Comparison of ENCODE assay signal across 27 cellular contexts in the genomic region with DNA sequence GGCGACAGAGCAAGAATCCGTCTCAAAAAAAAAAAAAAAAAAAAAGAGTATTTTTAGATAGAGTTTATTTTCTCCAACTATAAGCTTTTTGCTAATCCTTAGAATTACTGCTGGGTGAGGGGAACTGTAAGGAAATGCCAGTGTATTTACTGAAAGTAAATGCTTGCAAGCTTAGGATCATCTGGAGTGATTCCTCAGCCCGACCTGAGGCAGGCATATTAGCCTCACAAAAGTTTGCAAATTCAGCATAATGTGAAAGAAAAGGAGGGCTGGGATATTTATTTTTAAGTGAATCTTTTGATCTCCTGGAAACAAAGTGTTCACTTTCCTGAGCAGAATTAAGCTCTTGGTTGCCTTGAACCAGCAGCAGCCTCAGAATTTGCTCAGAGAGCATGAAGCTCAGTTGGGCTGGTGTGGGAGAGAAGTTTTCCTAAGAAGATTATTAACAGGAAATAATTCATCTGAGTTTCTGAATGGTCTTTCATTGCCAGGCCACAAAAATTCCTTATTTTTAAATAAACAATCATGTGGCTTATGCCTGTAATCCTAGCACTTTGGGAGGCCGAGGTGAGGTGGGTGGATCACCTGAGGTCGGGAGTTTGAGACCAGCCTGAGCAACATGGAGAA. TPM values are rescaled to one million over a fixed set of nuclear protein-coding genes. Genes with fewer than 3 reads are reported as not detected.
DNase-seq lines count a peak whose midpoint lies in the region; ATAC-seq, FAIRE-seq and TF ChIP-seq lines count a peak whose summit lies in the region.
"Had no signal": no experiment of that assay in that cellular context is flagged by ENCODE, and none has a peak within 500 bp of the region (broad histone marks: within the 10 kb centered on the region; RNA-seq: fewer than 3 reads in every experiment).

No MANE protein-coding gene starts in this region.

- peaks cover 3% of the 10 kb centered on the region for H3K27me3 Mint-ChIP-seq in astrocyte (ENCODE audit: low read depth, unreplicated experiment)

- H3K36me3 ChIP-seq in HepG2 (replicated peaks in 1 of 2; ENCODE audit: control insufficient read depth in 1 of 2, insufficient read depth in 2 of 2, low read length in 2 of 2) (no peaks in the 10 kb centered on the region), right lobe of liver (no peaks in the 10 kb centered on the region), astrocyte (ENCODE audit: insufficient read depth, low read length) (no peaks in the 10 kb centered on the region), H7 (replicated peaks; ENCODE audit: control insufficient read depth, insufficient read depth, low read length) (no peaks in the 10 kb centered on the region)
- H3K36me3 ChIP-seq: colonic mucosa, prostate gland, spleen had no signal

- 18% methylated on average over 5 of the region's 5 CpGs for WGBS in HepG2 (ENCODE audit: low lambda C conversion rate)
- WGBS in right lobe of liver (ENCODE audit: insufficient coverage, low coverage, low lambda C conversion rate, missing lambda C conversion rate) = 78% methylated on average over 4 of the region's 5 CpGs

- TF ChIP-seq EP300 in HepG2 (IDR thresholded peaks at IDR 0.05; ENCODE audit: low read depth in 2 of 2, low read length in 2 of 2) = no peak
- no peak for TF ChIP-seq EP300 in HepG2 (CRISPR knock-in tag; IDR thresholded peaks at IDR 0.05; ENCODE audit: borderline replicate concordance)

- TF ChIP-seq POLR2A in HepG2 (IDR thresholded peaks at IDR 0.05; ENCODE audit: insufficient read depth in 1 of 2, low read depth in 2 of 2, low read length in 2 of 2) (no peak), right lobe of liver (IDR thresholded peaks at IDR 0.05) (no peak)

- peaks cover 5% of the 10 kb centered on the region for H3K9me3 Mint-ChIP-seq in astrocyte (ENCODE audit: unreplicated experiment)

- TF ChIP-seq CTCF in HepG2 (CRISPR knock-in tag; IDR thresholded peaks at IDR 0.05) = no peak
- TF ChIP-seq CTCF in right lobe of liver (IDR thresholded peaks at IDR 0.05) = no peak
- no peak for TF ChIP-seq CTCF in astrocyte (IDR thresholded peaks at IDR 0.05; ENCODE audit: insufficient read depth, low read depth, low read length)
- no peak for TF ChIP-seq CTCF in fibroblast of pulmonary artery (IDR thresholded peaks at IDR 0.05; ENCODE audit: low read length, missing control alignments)

- BruUV-seq in HepG2 (replicated peaks; lab: Mats Ljungman, UMichigan) = no TSS peak

- H3K4me3 ChIP-seq in HepG2 (replicated peaks in 1 of 3; ENCODE audit: insufficient read depth in 1 of 3, low read depth in 2 of 3, low read length in 3 of 3) (no peak overlapping the region), right lobe of liver (no peak overlapping the region), astrocyte (ENCODE audit: insufficient read depth, low read depth, low read length) (no peak overlapping the region), fibroblast of pulmonary artery (replicated peaks; ENCODE audit: low read depth, low read length) (no peak overlapping the region), H7 (ENCODE audit: insufficient read depth, low read depth, low read length) (no peak overlapping the region)
- H3K4me3 ChIP-seq: colonic mucosa, prostate gland, spleen had no signal

- H3K4me1 Mint-ChIP-seq in astrocyte (ENCODE audit: low read depth, unreplicated experiment) = peaks cover 4% of the 10 kb centered on the region

- no peak overlapping the region for H3K9ac ChIP-seq in HepG2 (ENCODE audit: insufficient read depth, low read depth, low read length)
- H3K9ac ChIP-seq in astrocyte (ENCODE audit: low read length) = no peak overlapping the region

- in situ Hi-C loops in HepG2 (cut with HindIII; ENCODE audit: extremely low pct_ligation_motif_present, low pct_unique_long_range_greater_than_20kb) = no loop called here

- no peak overlapping the region for H2AFZ ChIP-seq in HepG2 (ENCODE audit: low read length)
- no peak overlapping the region for H2AFZ ChIP-seq in astrocyte (ENCODE audit: low read depth, low read length)

- H3K27ac ChIP-seq in HepG2 (ENCODE audit: extremely low read length, insufficient read depth, low read length) (no peak overlapping the region), right lobe of liver (no peak overlapping the region), astrocyte (ENCODE audit: low read depth, low read length) (no peak overlapping the region)
- H3K27ac ChIP-seq: 22Rv1, colonic mucosa, prostate gland, spleen had no signal

- H3K36me3 Mint-ChIP-seq in astrocyte (ENCODE audit: low read depth, unreplicated experiment) = peaks cover 10% of the 10 kb centered on the region

- ATAC-seq in HepG2 (no peak), right lobe of liver (no peak), GM19463 (IDR thresholded peaks at IDR 0.05; ENCODE audit: unreplicated experiment) (no peak)
- ATAC-seq: left colon had no signal

- TF ChIP-seq RAD21 in HepG2 (CRISPR knock-in tag; IDR thresholded peaks at IDR 0.05) = no peak

- H3K27me3 ChIP-seq in HepG2 (ENCODE audit: control insufficient read depth in 1 of 2, insufficient read depth in 2 of 2, low read length in 2 of 2) (peaks cover 0 to 18% of the 10 kb centered on the region in 2 experiments; a peak in 3 of 5 replicates), right lobe of liver (no peaks in the 10 kb centered on the region), astrocyte (ENCODE audit: insufficient read depth, low read length) (no peaks in the 10 kb centered on the region), H7 (ENCODE audit: control insufficient read depth, insufficient read depth, low read length) (no peaks in the 10 kb centered on the region)
- H3K27me3 ChIP-seq: colonic mucosa, spleen had no signal

- POLR2A ChIA-PET in HepG2 (lab: Yijun Ruan, JAX) = interaction anchor here (1.3 kb wide), 1 partner anchor 12 kb away, joined by 4 read pairs; no protein-coding TSS in a partner anchor

- no peaks in the 10 kb centered on the region for H3K4me1 ChIP-seq in HepG2 (ENCODE audit: insufficient read depth, low read length)
- no peaks in the 10 kb centered on the region for H3K4me1 ChIP-seq in right lobe of liver
- H3K4me1 ChIP-seq in astrocyte (ENCODE audit: insufficient read depth, low read length) = no peaks in the 10 kb centered on the region
- H3K4me1 ChIP-seq: colonic mucosa, prostate gland, spleen had no signal

- DNase-seq in HepG2 (ENCODE audit: low spot score) (no peak), right lobe of liver (no peak), astrocyte (ENCODE audit: low read depth) (peak; percentile 78), fibroblast of pulmonary artery (ENCODE audit: low read depth) (peak; percentile 65), stromal cell of bone marrow (ENCODE audit: low read depth) (peak; percentile 23), NCI-H526 treated with DMSO at 0.1 percent for 48 hours (lab: John Stamatoyannopoulos, UW) (no peak), H7 (no peak)
- DNase-seq: activated CD4-positive, alpha-beta T cell treated with anti-CD3 and anti-CD28 coated beads, Interleukin-2, amount 10 ng/mL, durations not matched to agents 7 days and 5 days; activated CD8-positive, alpha-beta memory T cell treated with anti-CD3 and anti-CD28 coated beads, Interleukin-2, amount 50 U/mL, for 48 hours; activated gamma-delta T cell; amygdala; C1 segment of cervical spinal cord; colonic mucosa; foreskin melanocyte; Karpas-422; left colon; NCI-H69; SHP77 treated with DMSO at 0.1 percent for 48 hours; spleen; stimulated activated CD4-positive, alpha-beta T cell treated with anti-CD3 and anti-CD28 coated beads, Interleukin-4, amount 100 ng/mL, for 4 hours; T-helper 1 cell had no signal

- H3K9me3 ChIP-seq in HepG2 (ENCODE audit: low read length) (peaks cover 10% of the 10 kb centered on the region), right lobe of liver (no peaks in the 10 kb centered on the region), astrocyte (ENCODE audit: insufficient read depth, low read depth, low read length) (peaks cover 4% of the 10 kb centered on the region)
- H3K9me3 ChIP-seq: prostate gland had no signal

- H4K20me1 ChIP-seq in HepG2 (ENCODE audit: insufficient read depth, low read length) (no peaks in the 10 kb centered on the region), astrocyte (ENCODE audit: insufficient read depth, low read length) (no peaks in the 10 kb centered on the region)

- H3K79me2 ChIP-seq in HepG2 (ENCODE audit: insufficient read depth, low read length) (no peaks in the 10 kb centered on the region), astrocyte (ENCODE audit: insufficient read depth, low read length) (no peaks in the 10 kb centered on the region)

- no peak overlapping the region for H3K4me2 ChIP-seq in HepG2 (ENCODE audit: low read depth, low read length)
- H3K4me2 ChIP-seq in astrocyte (ENCODE audit: low read length) = peak overlapping the region; percentile 42

- intact Hi-C loops in HepG2 (cut with micrococcal nuclease; ENCODE audit: unreplicated experiment) (no loop called here), right lobe of liver (cut with DNase I) (no loop called here)

- FAIRE-seq in HepG2 (lab: Jason Lieb, UNC) = no peak
- no peak for FAIRE-seq in astrocyte (lab: Jason Lieb, UNC)
- FAIRE-seq: endometrium, urothelium cell line had no signal

- no peak overlapping the region for H3K27ac Mint-ChIP-seq in astrocyte (ENCODE audit: unreplicated experiment)
- H3K27ac Mint-ChIP-seq: activated CD4-positive, alpha-beta T cell treated with anti-CD3 and anti-CD28 coated beads, Interleukin-2, amount 10 ng/mL, durations not matched to agents 7 days and 5 days; mesothelial cell of epicardium had no signal

- CTCF ChIA-PET in HepG2 (lab: Yijun Ruan, JAX; ENCODE audit: low intra/inter-chr PET ratio, low total read pairs) = no interaction called here

- H3K4me3 Mint-ChIP-seq in astrocyte (ENCODE audit: unreplicated experiment) = no peak overlapping the region
- H3K4me3 Mint-ChIP-seq: activated CD4-positive, alpha-beta T cell treated with anti-CD3 and anti-CD28 coated beads, Interleukin-2, amount 10 ng/mL, durations not matched to agents 7 days and 5 days; mesothelial cell of epicardium had no signal

RNA-seq across cellular contexts. Expression of a gene that starts 24.7 kb away (rescaled TPM):
- 11.3 and 13.7 TPM in 2 replicates for total RNA-seq in HepG2 (2016; rRNA removed; fragmentation: Illumina TruSeq; extraction: Trizol)
- 11.8 and 12.8 TPM in 2 replicates for total RNA-seq in HepG2 (2016; cell fraction: cytosol; rRNA removed; fragmentation: Illumina TruSeq; extraction: Trizol; ENCODE audit: low read depth)
- total RNA-seq in HepG2 (2016; cell fraction: insoluble cytoplasmic fraction; rRNA removed; fragmentation: Illumina TruSeq; extraction: Trizol) = 10.7 and 11.9 TPM in 2 replicates
- total RNA-seq in HepG2 (2016; cell fraction: membrane; rRNA removed; fragmentation: Illumina TruSeq; extraction: Trizol) = 14.0 and 14.4 TPM in 2 replicates
- 14.8 and 20.6 TPM in 2 replicates for total RNA-seq in HepG2 (2016; cell fraction: nucleus; rRNA removed; fragmentation: Illumina TruSeq; extraction: Trizol)
- polyA plus RNA-seq in HepG2 (2011; rRNA removed) = 11.9 and 14.2 TPM in 2 replicates
- polyA plus RNA-seq in HepG2 (2011; cell fraction: cytosol; rRNA removed) = 7.6 and 7.8 TPM in 2 replicates
- 16.9 and 19.6 TPM in 2 replicates for polyA plus RNA-seq in HepG2 (2011; cell fraction: nucleus; rRNA removed)
- 9.0 and 12.6 TPM in 2 replicates for polyA plus RNA-seq in HepG2 (2012)
- 0.14 and 0.44 TPM in 2 replicates for polyA plus RNA-seq in HepG2 (2016; cell fraction: cytosol; fragmentation: Illumina TruSeq; extraction: Trizol; ENCODE audit: low read depth)
- 8.3 and 9.4 TPM in 2 replicates for polyA plus RNA-seq in HepG2 (2016; cell fraction: insoluble cytoplasmic fraction; fragmentation: Illumina TruSeq; extraction: Trizol; ENCODE audit: low read depth)
- polyA plus RNA-seq in HepG2 (2016; cell fraction: membrane; fragmentation: Illumina TruSeq; extraction: Trizol; ENCODE audit: low read depth) = 1.0 and 1.1 TPM in 2 replicates
- 19.2 and 24.3 TPM in 2 replicates for polyA plus RNA-seq in HepG2 (2016; cell fraction: nucleus; fragmentation: Illumina TruSeq; extraction: Trizol; ENCODE audit: insufficient read depth, low read depth)
- polyA minus RNA-seq in HepG2 (2011; rRNA and poly(A)+ RNA removed; ENCODE audit: low replicate concordance) = 7.6 and 24.7 TPM in 2 replicates
- 12.2 and 13.8 TPM in 2 replicates for polyA minus RNA-seq in HepG2 (2011; cell fraction: cytosol; rRNA and poly(A)+ RNA removed)
- polyA minus RNA-seq in HepG2 (2011; cell fraction: nucleus; rRNA and poly(A)+ RNA removed) = 33.6 and 33.8 TPM in 2 replicates
- total RNA-seq in right lobe of liver = 10 to 100 TPM; 21.5 to 39.9 (median 30.5) TPM
- 6.2 and 6.7 TPM in 2 replicates for total RNA-seq in astrocyte
- total RNA-seq in H7 (2014; rRNA removed; shearing (Covaris generic)) = 14.8 and 19.4 TPM in 2 replicates

Comparison
In these comparisons a context has a peak if more than half of its experiments do, and no peak if none do; other contexts are left out.
1. DNase-seq: peak in astrocyte (single experiment), fibroblast of pulmonary artery (single experiment) and stromal cell of bone marrow (single experiment); none in HepG2 (single experiment), right lobe of liver (0 of 3), NCI-H526 treated with DMSO at 0.1 percent for 48 hours (single experiment) and H7 (single experiment).